24 cellular contexts compared by ENCODE assay signal in genomic region chr3:156838035-156838434, GRCh38. TPM values are rescaled to one million over a fixed set of nuclear protein-coding genes. Genes with fewer than 3 reads are reported as not detected.
DNase-seq lines count a peak whose midpoint lies in the region; ATAC-seq, FAIRE-seq and TF ChIP-seq lines count a peak whose summit lies in the region.
"Had no signal": no experiment of that assay in that cellular context is flagged by ENCODE, and none has a peak within 500 bp of the region (broad histone marks: within the 10 kb centered on the region; RNA-seq: fewer than 3 reads in every experiment).

No MANE protein-coding gene starts in this region.

- no peaks in the 10 kb centered on the region for H3K36me3 Mint-ChIP-seq in activated naive CD4-positive, alpha-beta T cell treated with anti-CD3 and anti-CD28 coated beads, Interleukin-2, amount 50 U/mL, for 72 hours
- H3K36me3 Mint-ChIP-seq in effector memory CD8-positive, alpha-beta T cell (ENCODE audit: insufficient read depth) = no peaks in the 10 kb centered on the region
- H3K36me3 Mint-ChIP-seq: CD14-positive monocyte; CD4-positive, alpha-beta memory T cell; CD4-positive, CD25-positive, alpha-beta regulatory T cell; CD8-positive, alpha-beta memory T cell had no signal

- no peak overlapping the region for H3K56ac ChIP-seq in mesendoderm (ENCODE audit: low read length)

- H3K4me3 Mint-ChIP-seq in effector memory CD8-positive, alpha-beta T cell = no peak overlapping the region
- H3K4me3 Mint-ChIP-seq: CD14-positive monocyte; CD4-positive, alpha-beta memory T cell; CD4-positive, CD25-positive, alpha-beta regulatory T cell; CD8-positive, alpha-beta memory T cell had no signal

- H4K20me1 ChIP-seq in HepG2 (ENCODE audit: insufficient read depth, low read length) = no peaks in the 10 kb centered on the region
- no peaks in the 10 kb centered on the region for H4K20me1 ChIP-seq in hepatocyte (ENCODE audit: insufficient read depth, poor library complexity, severe bottlenecking)
- H4K20me1 ChIP-seq: BLaER1 had no signal

- H3K4me2 ChIP-seq in HepG2 (ENCODE audit: low read depth, low read length) = peak overlapping the region; percentile 38
- H3K4me2 ChIP-seq in hepatocyte = no peak overlapping the region
- no peak overlapping the region for H3K4me2 ChIP-seq in mesendoderm (ENCODE audit: low read length)
- H3K4me2 ChIP-seq: A549, BLaER1 had no signal

- POLR2A ChIA-PET in HepG2 (lab: Yijun Ruan, JAX) = no interaction called here

- H3K27ac Mint-ChIP-seq in activated naive CD4-positive, alpha-beta T cell treated with anti-CD3 and anti-CD28 coated beads, Interleukin-2, amount 50 U/mL, for 72 hours = peak overlapping the region in 1 of 2 donors; percentile 50
- no peak overlapping the region for H3K27ac Mint-ChIP-seq in effector memory CD8-positive, alpha-beta T cell
- H3K27ac Mint-ChIP-seq: CD14-positive monocyte; CD4-positive, alpha-beta memory T cell; CD4-positive, CD25-positive, alpha-beta regulatory T cell had no signal

- H3K9me2 ChIP-seq in hepatocyte (replicated peaks; ENCODE audit: insufficient read depth) = no peaks in the 10 kb centered on the region

- H2BK5ac ChIP-seq in mesendoderm (ENCODE audit: low read length) = no peak overlapping the region

- H3K27me3 ChIP-seq in HepG2 (ENCODE audit: control insufficient read depth in 1 of 2, insufficient read depth in 2 of 2, low read length in 2 of 2) (no peaks in the 10 kb centered on the region), right lobe of liver (no peaks in the 10 kb centered on the region), hepatocyte (no peaks in the 10 kb centered on the region), mesendoderm (ENCODE audit: insufficient read depth, low read length, poor library complexity) (no peaks in the 10 kb centered on the region)
- H3K27me3 ChIP-seq: BE2C, BLaER1 had no signal

- peak; percentile 60 for FAIRE-seq in HepG2 (lab: Jason Lieb, UNC)
- FAIRE-seq: A549, D721Med, G401.6, GM12891, GM19239 had no signal

- no peaks in the 10 kb centered on the region for H3K27me3 Mint-ChIP-seq in effector memory CD8-positive, alpha-beta T cell
- H3K27me3 Mint-ChIP-seq: CD4-positive, alpha-beta memory T cell; CD8-positive, alpha-beta memory T cell had no signal

- peak overlapping the region; percentile 37 for H2BK15ac ChIP-seq in mesendoderm (replicated peaks; ENCODE audit: low read depth)

- no peak overlapping the region for H3K18ac ChIP-seq in mesendoderm (ENCODE audit: low read length)

- TF ChIP-seq CTCF in HepG2 (CRISPR knock-in tag; IDR thresholded peaks at IDR 0.05) = no peak
- no peak for TF ChIP-seq CTCF in right lobe of liver (IDR thresholded peaks at IDR 0.05)
- no peak for TF ChIP-seq CTCF in hepatocyte (IDR thresholded peaks at IDR 0.05; ENCODE audit: poor library complexity)
- TF ChIP-seq CTCF in omental fat pad (IDR thresholded peaks at IDR 0.05) = no peak

- no peak overlapping the region for H3K9ac ChIP-seq in HepG2 (ENCODE audit: insufficient read depth, low read depth, low read length)
- H3K9ac ChIP-seq in mesendoderm (ENCODE audit: low read length) = no peak overlapping the region
- H3K9ac ChIP-seq: BLaER1 had no signal

- ATAC-seq in HepG2 = peak; percentile 91
- ATAC-seq in right lobe of liver = no peak
- ATAC-seq in activated naive CD4-positive, alpha-beta T cell treated with anti-CD3 and anti-CD28 coated beads, Interleukin-2, amount 50 U/mL, for 72 hours = no peak
- ATAC-seq in effector memory CD8-positive, alpha-beta T cell (replicated peaks) = no peak
- no peak for ATAC-seq in omental fat pad (ENCODE audit: low FRiP score)

- no peaks in the 10 kb centered on the region for H3K9me3 ChIP-seq in HepG2 (ENCODE audit: low read length)
- no peaks in the 10 kb centered on the region for H3K9me3 ChIP-seq in right lobe of liver
- no peaks in the 10 kb centered on the region for H3K9me3 ChIP-seq in hepatocyte (ENCODE audit: low read depth)
- H3K9me3 ChIP-seq: A549, BE2C, BLaER1 had no signal

- no peaks in the 10 kb centered on the region for H3K79me1 ChIP-seq in mesendoderm (ENCODE audit: low read length)

- in situ Hi-C loops in HepG2 (cut with HindIII; ENCODE audit: extremely low pct_ligation_motif_present, low pct_unique_long_range_greater_than_20kb) = no loop called here

- H2AFZ ChIP-seq in HepG2 (ENCODE audit: low read length) (no peak overlapping the region), hepatocyte (no peak overlapping the region)

- H3K4me1 ChIP-seq in HepG2 (ENCODE audit: insufficient read depth, low read length) (peaks cover 26% of the 10 kb centered on the region), right lobe of liver (no peaks in the 10 kb centered on the region), hepatocyte (ENCODE audit: insufficient read depth) (peaks cover 10% of the 10 kb centered on the region), mesendoderm (ENCODE audit: control insufficient read depth, low read depth, low read length) (peaks cover 2% of the 10 kb centered on the region)
- H3K4me1 ChIP-seq: BE2C, BLaER1 had no signal

- H3K79me2 ChIP-seq in HepG2 (ENCODE audit: insufficient read depth, low read length) = no peaks in the 10 kb centered on the region
- H3K79me2 ChIP-seq in hepatocyte = no peaks in the 10 kb centered on the region
- no peaks in the 10 kb centered on the region for H3K79me2 ChIP-seq in mesendoderm (ENCODE audit: control insufficient read depth, insufficient read depth, low read length)

- H3K23ac ChIP-seq in mesendoderm (ENCODE audit: low read length) = no peak overlapping the region

- H3K4me3 ChIP-seq in HepG2 (replicated peaks in 1 of 3; ENCODE audit: insufficient read depth in 1 of 3, low read depth in 2 of 3, low read length in 3 of 3) (no peak overlapping the region), right lobe of liver (no peak overlapping the region), hepatocyte (no peak overlapping the region), mesendoderm (ENCODE audit: low read length) (no peak overlapping the region)
- H3K4me3 ChIP-seq: A549, BLaER1 had no signal

- BruUV-seq in HepG2 (replicated peaks; lab: Mats Ljungman, UMichigan) = no TSS peak

- TF ChIP-seq RAD21 in HepG2 (CRISPR knock-in tag; IDR thresholded peaks at IDR 0.05) = no peak

- H2BK120ac ChIP-seq in mesendoderm (ENCODE audit: low read depth, low read length) = no peak overlapping the region

- no peak overlapping the region for H3K4ac ChIP-seq in mesendoderm (ENCODE audit: low read depth, low read length)

- 20% methylated on average over 3 of the region's 3 CpGs for WGBS in HepG2 (ENCODE audit: low lambda C conversion rate)
- 53% methylated on average over 3 of the region's 3 CpGs for WGBS in right lobe of liver (ENCODE audit: insufficient coverage, low coverage, low lambda C conversion rate, missing lambda C conversion rate)
- 71% methylated on average over 3 of the region's 3 CpGs for WGBS in hepatocyte (ENCODE audit: low lambda C conversion rate, missing lambda C conversion rate)
- WGBS in mesendoderm (ENCODE audit: extremely low coverage, insufficient coverage, low lambda C conversion rate) = no CpG with 5 or more reads among the region's 3 CpGs

- peak; percentile 40 for DNase-seq in HepG2 (ENCODE audit: low spot score)
- DNase-seq in right lobe of liver = no peak
- no peak for DNase-seq in hepatocyte (ENCODE audit: low spot score)
- no peak for DNase-seq in mesendoderm
- DNase-seq in activated naive CD4-positive, alpha-beta T cell treated with anti-CD3 and anti-CD28 coated beads, Interleukin-2, amount 50 U/mL, for 72 hours (ENCODE audit: low spot score in 2 of 2) = no peak
- DNase-seq in effector memory CD8-positive, alpha-beta T cell = no peak
- no peak for DNase-seq in omental fat pad (ENCODE audit: low spot score)
- DNase-seq: BE2C; C1 segment of cervical spinal cord; Calu3; CD4-positive, alpha-beta memory T cell; CD4-positive, CD25-positive, alpha-beta regulatory T cell; CD8-positive, alpha-beta memory T cell; COR-L47; DMS79 treated with DMSO at 0.1 percent for 48 hours; GF-D8 had no signal

- no peaks in the 10 kb centered on the region for H3K9me3 Mint-ChIP-seq in activated naive CD4-positive, alpha-beta T cell treated with anti-CD3 and anti-CD28 coated beads, Interleukin-2, amount 50 U/mL, for 72 hours
- H3K9me3 Mint-ChIP-seq in effector memory CD8-positive, alpha-beta T cell = no peaks in the 10 kb centered on the region
- H3K9me3 Mint-ChIP-seq: CD4-positive, alpha-beta memory T cell; CD4-positive, CD25-positive, alpha-beta regulatory T cell; CD8-positive, alpha-beta memory T cell had no signal

- TF ChIP-seq POLR2A in HepG2 (IDR thresholded peaks at IDR 0.05; ENCODE audit: insufficient read depth in 1 of 2, low read depth in 2 of 2, low read length in 2 of 2) = no peak
- TF ChIP-seq POLR2A in right lobe of liver (IDR thresholded peaks at IDR 0.05) = no peak

- H4K8ac ChIP-seq in mesendoderm (ENCODE audit: low read depth, low read length) = no peak overlapping the region

- intact Hi-C loops in HepG2 (cut with micrococcal nuclease; ENCODE audit: unreplicated experiment) (no loop called here), right lobe of liver (cut with DNase I) (no loop called here)

- CTCF ChIA-PET in HepG2 (lab: Yijun Ruan, JAX; ENCODE audit: low intra/inter-chr PET ratio, low total read pairs) = no interaction called here

- H2AK5ac ChIP-seq in mesendoderm (ENCODE audit: low read length) = no peak overlapping the region

- H3K36me3 ChIP-seq in HepG2 (replicated peaks in 1 of 2; ENCODE audit: control insufficient read depth in 1 of 2, insufficient read depth in 2 of 2, low read length in 2 of 2) = no peaks in the 10 kb centered on the region
- no peaks in the 10 kb centered on the region for H3K36me3 ChIP-seq in right lobe of liver
- H3K36me3 ChIP-seq in hepatocyte (replicated peaks; ENCODE audit: insufficient read depth, low read depth) = no peaks in the 10 kb centered on the region
- no peaks in the 10 kb centered on the region for H3K36me3 ChIP-seq in mesendoderm (ENCODE audit: control insufficient read depth, insufficient read depth, low read length)
- H3K36me3 ChIP-seq: BE2C, BLaER1 had no signal

- H3K27ac ChIP-seq in HepG2 (ENCODE audit: extremely low read length, insufficient read depth, low read length) = peak overlapping the region; percentile 10
- no peak overlapping the region for H3K27ac ChIP-seq in right lobe of liver
- H3K27ac ChIP-seq in hepatocyte = peak overlapping the region; percentile 49
- H3K27ac ChIP-seq in mesendoderm (ENCODE audit: low read depth, low read length) = no peak overlapping the region
- H3K27ac ChIP-seq: 22Rv1, A549, BLaER1 had no signal

- 0 out of 4 replicates have a peak, but pooled peaks of 1 of the 2 experiments have one; percentile 11 for TF ChIP-seq EP300 in HepG2 (IDR thresholded peaks at IDR 0.05; ENCODE audit: low read depth in 2 of 2, low read length in 2 of 2)
- TF ChIP-seq EP300 in HepG2 (CRISPR knock-in tag; IDR thresholded peaks at IDR 0.05; ENCODE audit: borderline replicate concordance) = no peak

- no peak overlapping the region for H4K5ac ChIP-seq in mesendoderm (ENCODE audit: low read length)

- H3K4me1 Mint-ChIP-seq in effector memory CD8-positive, alpha-beta T cell (ENCODE audit: low read depth in 2 of 2) = no peaks in the 10 kb centered on the region
- H3K4me1 Mint-ChIP-seq: CD4-positive, alpha-beta memory T cell; CD4-positive, CD25-positive, alpha-beta regulatory T cell; CD8-positive, alpha-beta memory T cell had no signal

RNA-seq across cellular contexts. Expression of gene LEKR1, which starts 11.9 kb away (rescaled TPM):
- 0.91 and 1.5 TPM in 2 replicates for total RNA-seq in HepG2 (2016; rRNA removed; fragmentation: Illumina TruSeq; extraction: Trizol)
- total RNA-seq in HepG2 (2016; cell fraction: cytosol; rRNA removed; fragmentation: Illumina TruSeq; extraction: Trizol; ENCODE audit: low read depth) = 0.61 and 0.79 TPM in 2 replicates
- total RNA-seq in HepG2 (2016; cell fraction: insoluble cytoplasmic fraction; rRNA removed; fragmentation: Illumina TruSeq; extraction: Trizol) = 0.17 and 0.33 TPM in 2 replicates
- 0.22 and 0.62 TPM in 2 replicates for total RNA-seq in HepG2 (2016; cell fraction: membrane; rRNA removed; fragmentation: Illumina TruSeq; extraction: Trizol)
- total RNA-seq in HepG2 (2016; cell fraction: nucleus; rRNA removed; fragmentation: Illumina TruSeq; extraction: Trizol) = 2.9 TPM in 2 replicates
- polyA plus RNA-seq in HepG2 (2011; rRNA removed) = 0.39 and 0.49 TPM in 2 replicates
- 0.04 and 0.42 TPM in 2 replicates for polyA plus RNA-seq in HepG2 (2011; cell fraction: cytosol; rRNA removed)
- 0.14 and 0.33 TPM in 2 replicates for polyA plus RNA-seq in HepG2 (2011; cell fraction: nucleus; rRNA removed)
- polyA plus RNA-seq in HepG2 (2012) = 0.25 and 0.63 TPM in 2 replicates
- 0.61 and 0.87 TPM in 2 replicates for polyA plus RNA-seq in HepG2 (2016; cell fraction: cytosol; fragmentation: Illumina TruSeq; extraction: Trizol; ENCODE audit: low read depth)
- 0.84 and 1.2 TPM in 2 replicates for polyA plus RNA-seq in HepG2 (2016; cell fraction: insoluble cytoplasmic fraction; fragmentation: Illumina TruSeq; extraction: Trizol; ENCODE audit: low read depth)
- 0.22 and 0.51 TPM in 2 replicates for polyA plus RNA-seq in HepG2 (2016; cell fraction: membrane; fragmentation: Illumina TruSeq; extraction: Trizol; ENCODE audit: low read depth)
- polyA plus RNA-seq in HepG2 (2016; cell fraction: nucleus; fragmentation: Illumina TruSeq; extraction: Trizol; ENCODE audit: insufficient read depth, low read depth) = 0.47 TPM in 1 of 2 replicates, not detected in the other
- 0.18 and 1.6 TPM in 2 replicates for polyA minus RNA-seq in HepG2 (2011; rRNA and poly(A)+ RNA removed; ENCODE audit: low replicate concordance)
- polyA minus RNA-seq in HepG2 (2011; cell fraction: cytosol; rRNA and poly(A)+ RNA removed) = not detected in 2 replicates
- 3.3 and 3.9 TPM in 2 replicates for polyA minus RNA-seq in HepG2 (2011; cell fraction: nucleus; rRNA and poly(A)+ RNA removed)
- 1 to 10 TPM in 1 of 6 experiments, under 1 TPM in 3, not detected in 2; 0.49 to 1.4 (median 0.74) TPM for total RNA-seq in right lobe of liver
- total RNA-seq in hepatocyte = 0.76 and 1.1 TPM in 2 replicates
- 2.1 and 3.4 TPM in 2 replicates for polyA plus RNA-seq in hepatocyte
- polyA plus RNA-seq in mesendoderm (2013, experiment 1 of 2) = 0.51 TPM
- 0.04 TPM for polyA plus RNA-seq in mesendoderm (2013, experiment 2 of 2)
- 1 to 10 TPM; 1.0 to 1.1 TPM for total RNA-seq in activated naive CD4-positive, alpha-beta T cell treated with anti-CD3 and anti-CD28 coated beads, Interleukin-2, amount 50 U/mL, for 72 hours
- total RNA-seq in omental fat pad = 1 to 10 TPM in 1 of 4 donors, not detected in 3; 1.7 TPM

Comparison
In these comparisons a context has a peak if more than half of its experiments do, and no peak if none do; other contexts are left out.
1. H3K27ac ChIP-seq: peak in HepG2 (single experiment) and hepatocyte (single experiment); none in right lobe of liver (0 of 3) and mesendoderm (single experiment).